In the genomic region with DNA sequence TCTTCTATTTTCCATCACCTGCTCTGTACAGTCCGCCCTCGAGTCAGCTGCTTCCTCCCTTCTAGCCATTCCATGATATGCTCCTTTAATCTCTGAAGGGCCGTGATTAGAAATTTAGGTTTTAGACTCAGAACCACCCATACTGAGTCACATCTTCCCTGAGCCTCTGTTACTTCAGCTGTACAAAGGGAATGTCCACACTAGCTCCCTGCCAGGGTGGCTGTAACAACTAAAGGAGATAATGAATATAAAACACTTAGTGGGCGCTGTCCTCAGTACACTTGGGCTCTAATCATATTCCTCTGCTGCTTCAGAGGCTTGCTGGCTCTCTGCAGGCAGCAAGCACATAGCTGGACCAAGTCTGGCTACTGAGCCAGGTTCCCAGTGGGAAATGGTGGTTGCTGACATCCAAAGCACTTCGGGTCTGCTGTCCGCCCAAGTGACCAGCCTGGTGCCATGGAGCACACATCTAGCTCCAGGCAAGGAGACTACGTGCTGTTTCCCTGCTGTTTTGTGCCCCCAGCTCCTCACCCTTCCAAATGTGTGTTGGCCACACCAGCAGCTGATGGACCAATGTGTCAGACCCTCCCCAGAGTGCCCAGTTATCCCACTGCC, we compare ENCODE assay signal across 8 cellular contexts. TPM values are rescaled to one million over a fixed set of nuclear protein-coding genes. Genes with fewer than 3 reads are reported as not detected.
DNase-seq lines count a peak whose midpoint lies in the region; ATAC-seq and TF ChIP-seq lines count a peak whose summit lies in the region.

No MANE protein-coding gene starts in this region.

- H3K36me3 Mint-ChIP-seq in activated CD4-positive, alpha-beta T cell treated with anti-CD3 and anti-CD28 coated beads, Interleukin-2, amount 10 ng/mL, durations not matched to agents 24 days and 14 days (ENCODE audit: low read depth) = peaks cover 17% of the 10 kb centered on the region

- H3K36me3 ChIP-seq in adipocyte (ENCODE audit: control insufficient read depth, insufficient read depth, low read length, severe bottlenecking) (peaks cover 21% of the 10 kb centered on the region), left lung (peaks cover 0 to 23% of the 10 kb centered on the region in 2 donors), thoracic aorta (peaks cover 22% of the 10 kb centered on the region)

- H3K9me3 Mint-ChIP-seq in activated CD4-positive, alpha-beta T cell treated with anti-CD3 and anti-CD28 coated beads, Interleukin-2, amount 10 ng/mL, durations not matched to agents 24 days and 14 days = no peaks in the 10 kb centered on the region

- H3K4me3 ChIP-seq in adipocyte (ENCODE audit: low read length) (peak overlapping the region; percentile 83), left lung (peak overlapping the region; percentile 61 to 94), thoracic aorta (peak overlapping the region; percentile 99)

- H3K27me3 ChIP-seq in adipocyte (replicated peaks; ENCODE audit: control insufficient read depth, insufficient read depth, low read length) (no peaks in the 10 kb centered on the region), left lung (no peaks in the 10 kb centered on the region), thoracic aorta (replicated peaks; ENCODE audit: insufficient read depth) (no peaks in the 10 kb centered on the region)

- H3K27ac ChIP-seq in left lung (peak overlapping the region; percentile 80 to 89), thoracic aorta (peak overlapping the region; percentile 79 to 85)

- no peak for ATAC-seq in left lung
- ATAC-seq in thoracic aorta (ENCODE audit: insufficient number of reproducible peaks, low FRiP score, low read depth) = no peak

- peak overlapping the region; percentile 8 for H3K27ac Mint-ChIP-seq in activated CD4-positive, alpha-beta T cell treated with anti-CD3 and anti-CD28 coated beads, Interleukin-2, amount 10 ng/mL, durations not matched to agents 24 days and 14 days

- peaks cover 26% of the 10 kb centered on the region for H3K4me1 Mint-ChIP-seq in activated CD4-positive, alpha-beta T cell treated with anti-CD3 and anti-CD28 coated beads, Interleukin-2, amount 10 ng/mL, durations not matched to agents 24 days and 14 days

- intact Hi-C loops in activated CD4-positive, alpha-beta T cell treated with anti-CD3 and anti-CD28 coated beads, Interleukin-2, amount 10 ng/mL, durations not matched to agents 24 days and 14 days (cut with micrococcal nuclease) = loop anchor here (1.0 to 5.0 kb wide), 3 partner anchors 23 to 97 kb away; a partner anchor contains a TSS
- intact Hi-C loops in left lung (cut with DNase I) = no loop called here

- H3K4me3 Mint-ChIP-seq in activated CD4-positive, alpha-beta T cell treated with anti-CD3 and anti-CD28 coated beads, Interleukin-2, amount 10 ng/mL, durations not matched to agents 24 days and 14 days = peak overlapping the region; percentile 44

- H3K9me3 ChIP-seq in adipocyte (ENCODE audit: control insufficient read depth, low read length) (no peaks in the 10 kb centered on the region), left lung (no peaks in the 10 kb centered on the region), thoracic aorta (no peaks in the 10 kb centered on the region)

- no peak for DNase-seq in activated CD4-positive, alpha-beta T cell treated with anti-CD3 and anti-CD28 coated beads, Interleukin-2, amount 10 ng/mL, durations not matched to agents 24 days and 14 days
- DNase-seq in activated CD4-positive, alpha-beta T cell treated with anti-CD3 and anti-CD28 coated beads for 1 hour = no peak
- peak; percentile 19 for DNase-seq in adipocyte (ENCODE audit: low read depth)
- peak in 1 of 2 donors; percentile 8 for DNase-seq in left lung
- DNase-seq in thoracic aorta (ENCODE audit: low spot score) = no peak
- no peak for DNase-seq in NCI-H526 treated with DMSO at 0.1 percent for 48 hours (lab: John Stamatoyannopoulos, UW)
- DNase-seq in NCI-H524 (lab: John Stamatoyannopoulos, UW) = no peak
- no peak for DNase-seq in NCI-H524 treated with DMSO at 0.1 percent for 48 hours (lab: John Stamatoyannopoulos, UW)

- H3K4me1 ChIP-seq in adipocyte (ENCODE audit: control insufficient read depth, insufficient read depth, low read length) (peaks cover 25% of the 10 kb centered on the region), left lung (peaks cover 10 to 24% of the 10 kb centered on the region in 2 donors), thoracic aorta (ENCODE audit: control insufficient read depth in 1 of 2, low read depth in 2 of 2) (peaks cover 5 to 23% of the 10 kb centered on the region in 2 donors)

- peak overlapping the region; percentile 78 for H3K9ac ChIP-seq in adipocyte (ENCODE audit: low read length)

- TF ChIP-seq CTCF in left lung (IDR thresholded peaks at IDR 0.05) = no peak
- TF ChIP-seq CTCF in thoracic aorta (IDR thresholded peaks at IDR 0.05) = no peak

- H3K27me3 Mint-ChIP-seq in activated CD4-positive, alpha-beta T cell treated with anti-CD3 and anti-CD28 coated beads, Interleukin-2, amount 10 ng/mL, durations not matched to agents 24 days and 14 days = no peaks in the 10 kb centered on the region

RNA-seq across cellular contexts. Expression of a gene that starts 0.9 kb away (rescaled TPM):
- 9.0 and 9.7 TPM in 2 replicates for total RNA-seq in activated CD4-positive, alpha-beta T cell treated with anti-CD3 and anti-CD28 coated beads, Interleukin-2, amount 10 ng/mL, durations not matched to agents 24 days and 14 days
- total RNA-seq in left lung (10 to 100 TPM; 15.1 to 20.2 TPM), thoracic aorta (10 to 100 TPM; 16.4 to 21.0 TPM)

RNA-seq across cellular contexts. Expression of a gene that starts 29.1 kb away (rescaled TPM):
- 23.9 and 26.2 TPM in 2 replicates for total RNA-seq in activated CD4-positive, alpha-beta T cell treated with anti-CD3 and anti-CD28 coated beads, Interleukin-2, amount 10 ng/mL, durations not matched to agents 24 days and 14 days
- total RNA-seq in left lung = 10 to 100 TPM; 23.7 to 27.2 TPM
- 10 to 100 TPM; 10.7 to 14.0 TPM for total RNA-seq in thoracic aorta
